In genomic region chr9:108468364-108468763, GRCh38 we compare ENCODE assay signal across 10 cellular contexts.
DNase-seq lines count a peak whose midpoint lies in the region; ATAC-seq and TF ChIP-seq lines count a peak whose summit lies in the region.
"Had no signal": no experiment of that assay in that cellular context is flagged by ENCODE, and none has a peak within 500 bp of the region (broad histone marks: within the 10 kb centered on the region; RNA-seq: fewer than 3 reads in every experiment).

No MANE protein-coding gene starts in this region.

- H3K36me3 ChIP-seq in heart left ventricle = no peaks in the 10 kb centered on the region
- no peaks in the 10 kb centered on the region for H3K36me3 ChIP-seq in PC-3 (ENCODE audit: low read depth, low read length)
- H3K36me3 ChIP-seq in fibroblast of lung (ENCODE audit: control insufficient read depth, insufficient read depth, low read length) = no peaks in the 10 kb centered on the region
- H3K36me3 ChIP-seq: thoracic aorta had no signal

- H2AFZ ChIP-seq in PC-3 (ENCODE audit: low read length) (no peak overlapping the region), fibroblast of lung (ENCODE audit: low read length) (no peak overlapping the region)

- H3K27ac ChIP-seq in heart left ventricle (peak overlapping the region in 1 of 12 donors; percentile 8), PC-3 (ENCODE audit: low read length) (peak overlapping the region; percentile 85), fibroblast of lung (ENCODE audit: insufficient read depth, low read length) (peak overlapping the region; percentile 46), coronary artery (peak overlapping the region in 1 of 2 donors; percentile 24)
- H3K27ac ChIP-seq: epithelial cell of prostate had no signal

- no peak for TF ChIP-seq POLR2A in heart left ventricle (IDR thresholded peaks at IDR 0.05)

- intact Hi-C loops in heart left ventricle (cut with DNase I) (loop anchor here in 1 of 10 donors (10.0 kb wide), 1 partner anchor 96 kb away; no protein-coding TSS in a partner anchor), left cardiac atrium (cut with DNase I) (no loop called here), PC-3 (cut with micrococcal nuclease) (no loop called here)

- H3K4me1 ChIP-seq in heart left ventricle (peaks cover 0 to 22% (median 7%) of the 10 kb centered on the region in 12 donors), PC-3 (ENCODE audit: insufficient read depth, low read length) (peaks cover 41% of the 10 kb centered on the region), fibroblast of lung (ENCODE audit: control insufficient read depth, extremely low read depth, insufficient read depth, low read length) (peaks cover 25% of the 10 kb centered on the region)

- TF ChIP-seq CTCF in heart left ventricle (IDR thresholded peaks at IDR 0.05) = peak; percentile 14 to 50 (median 32)
- TF ChIP-seq CTCF in PC-3 (conservative IDR thresholded peaks at IDR 0.05; ENCODE audit: low read depth, low read length) = peak; percentile 70
- peak; percentile 29 to 48 for TF ChIP-seq CTCF in fibroblast of lung (conservative IDR thresholded peaks at IDR 0.05 in 1 of 2, IDR thresholded peaks at IDR 0.05 in 1 of 2; ENCODE audit: low read depth in 1 of 2, low read length in 2 of 2)
- no peak for TF ChIP-seq CTCF in coronary artery (IDR thresholded peaks at IDR 0.05)

- H3K9me2 ChIP-seq in PC-3 (replicated peaks; ENCODE audit: low read length) = no peaks in the 10 kb centered on the region

- WGBS in heart left ventricle, 4 donors = 81 to 93% (median 86%) methylated on average over 4 of the region's 4 CpGs

- no peaks in the 10 kb centered on the region for H3F3A ChIP-seq in PC-3 (ENCODE audit: low read length, unreplicated experiment)

- H3K4me2 ChIP-seq in PC-3 (ENCODE audit: low read length) = 0 out of 2 replicates have a peak overlapping the region, but pooled peaks have one; percentile 24
- H3K4me2 ChIP-seq in fibroblast of lung (ENCODE audit: extremely low read depth, insufficient read depth, low read length) = no peak overlapping the region

- no TSS peak for BruUV-seq in PC-3 (replicated peaks; lab: Mats Ljungman, UMichigan)

- H3K4me3 ChIP-seq in heart left ventricle = no peak overlapping the region
- no peak overlapping the region for H3K4me3 ChIP-seq in PC-3 (ENCODE audit: low read length)
- H3K4me3 ChIP-seq in fibroblast of lung (replicated peaks in 1 of 4; ENCODE audit: control extremely low read depth in 1 of 4, insufficient read depth in 1 of 4, low read depth in 3 of 4, low read length in 4 of 4) = no peak overlapping the region
- no peak overlapping the region for H3K4me3 ChIP-seq in coronary artery
- H3K4me3 ChIP-seq: thoracic aorta had no signal

- H3K9ac ChIP-seq in PC-3 (ENCODE audit: low read length) (peak overlapping the region; percentile 59), fibroblast of lung (ENCODE audit: insufficient read depth, low read length) (no peak overlapping the region)

- H3K9me3 ChIP-seq in heart left ventricle (no peaks in the 10 kb centered on the region), PC-3 (ENCODE audit: low read length) (no peaks in the 10 kb centered on the region), fibroblast of lung (ENCODE audit: control insufficient read depth, insufficient read depth, low read depth, low read length) (no peaks in the 10 kb centered on the region)
- H3K9me3 ChIP-seq: thoracic aorta had no signal

- POLR2A ChIA-PET in PC-3 (lab: Charles Lee; ENCODE audit: unreplicated experiment) = no interaction called here

- H3K27me3 ChIP-seq in heart left ventricle (no peaks in the 10 kb centered on the region), PC-3 (ENCODE audit: low read length) (no peaks in the 10 kb centered on the region), fibroblast of lung (ENCODE audit: control insufficient read depth, insufficient read depth, low read length) (no peaks in the 10 kb centered on the region)

- ATAC-seq in heart left ventricle = peak in 2 of 4 donors; percentile 27 to 49
- ATAC-seq in left cardiac atrium = no peak
- peak; percentile 64 for ATAC-seq in HG02678 (IDR thresholded peaks at IDR 0.05; ENCODE audit: unreplicated experiment)
- ATAC-seq in PC-3 = no peak
- ATAC-seq in stimulated activated naive CD8-positive, alpha-beta T cell treated with anti-CD3 and anti-CD28 coated beads, Interleukin-15, Interleukin-2, amounts not matched to agents 100 U/mL and 50 U/mL, for 24 hours = no peak

- CTCF ChIA-PET in PC-3 (lab: Charles Lee) = interaction anchor here (1.0 kb wide), 1 partner anchor 52 kb away, joined by 4 read pairs; no protein-coding TSS in a partner anchor

- DNase-seq in heart left ventricle (no peak), left cardiac atrium (no peak), PC-3 (peak; percentile 62), fibroblast of lung (ENCODE audit: low read depth in 2 of 2) (peak in 1 of 2 donors; percentile 20), GM03348 (ENCODE audit: low spot score) (no peak), coronary artery (ENCODE audit: low spot score) (no peak)
- peak; percentile 37 for DNase-seq in stimulated activated naive CD8-positive, alpha-beta T cell treated with anti-CD3 and anti-CD28 coated beads, Interleukin-15, Interleukin-2, amounts not matched to agents 100 U/mL and 50 U/mL, for 24 hours

- no peaks in the 10 kb centered on the region for H4K20me1 ChIP-seq in PC-3 (ENCODE audit: low read length)
- H4K20me1 ChIP-seq in fibroblast of lung (ENCODE audit: control insufficient read depth, extremely low read depth, insufficient read depth, low read length) = no peaks in the 10 kb centered on the region

- H3K79me2 ChIP-seq in PC-3 (ENCODE audit: low read length) (no peaks in the 10 kb centered on the region), fibroblast of lung (ENCODE audit: control insufficient read depth, insufficient read depth, low read length) (no peaks in the 10 kb centered on the region)

Comparison
In these comparisons a context has a peak if more than half of its experiments do, and no peak if none do; other contexts are left out.
1. DNase-seq: peak in PC-3 (single experiment) and stimulated activated naive CD8-positive, alpha-beta T cell treated with anti-CD3 and anti-CD28 coated beads, Interleukin-15, Interleukin-2, amounts not matched to agents 100 U/mL and 50 U/mL, for 24 hours (single experiment); none in heart left ventricle (0 of 5), left cardiac atrium (single experiment), GM03348 (single experiment) and coronary artery (single experiment).